Comparison of ENCODE assay signal across 8 cellular contexts in the genomic region with DNA sequence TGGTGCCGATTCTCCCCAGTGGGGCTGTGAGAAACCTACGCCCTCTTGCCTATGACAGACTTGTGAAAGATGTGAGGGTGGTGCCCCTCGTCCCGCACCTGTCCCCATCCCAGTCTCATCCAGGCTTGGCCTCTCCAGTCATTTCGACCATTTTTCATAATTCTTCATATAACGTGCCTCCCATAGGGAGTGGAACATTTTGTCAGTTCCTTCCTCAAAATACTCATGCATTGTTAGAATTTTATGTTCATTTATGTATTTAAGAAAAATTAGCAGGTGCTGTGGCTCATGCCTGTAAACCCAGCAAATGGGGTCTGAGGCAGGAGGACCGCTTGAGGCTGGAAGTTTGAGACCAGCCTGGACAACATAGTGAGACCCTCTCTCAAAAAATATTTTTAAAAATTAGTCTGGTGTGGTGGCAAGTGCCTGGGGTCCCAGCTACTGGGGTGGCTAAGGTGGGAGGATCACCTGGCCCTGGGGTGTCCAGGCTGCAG. TPM values are rescaled to one million over a fixed set of nuclear protein-coding genes. Genes with fewer than 3 reads are reported as not detected.
DNase-seq lines count a peak whose midpoint lies in the region; ATAC-seq and TF ChIP-seq lines count a peak whose summit lies in the region.

No MANE protein-coding gene starts in this region.

- peaks cover 21% of the 10 kb centered on the region for H3K4me1 Mint-ChIP-seq in CD8-positive, alpha-beta T cell (ENCODE audit: low read depth)

- H3K27me3 Mint-ChIP-seq in CD8-positive, alpha-beta T cell (ENCODE audit: low read depth): no peaks in the 10 kb centered on the region

- no peaks in the 10 kb centered on the region for H4K20me1 ChIP-seq in MM.1S (ENCODE audit: insufficient read depth, low read length)

- H2AK5ac ChIP-seq in trophoblast cell (ENCODE audit: low read length): no peak overlapping the region

- H3K36me3 Mint-ChIP-seq in CD8-positive, alpha-beta T cell: peaks cover 27% of the 10 kb centered on the region

- no peaks in the 10 kb centered on the region for H3K9me3 ChIP-seq in CD8-positive, alpha-beta T cell (ENCODE audit: low read length)
- no peaks in the 10 kb centered on the region for H3K9me3 ChIP-seq in MM.1S (replicated peaks; ENCODE audit: insufficient read depth, low read length)
- no peaks in the 10 kb centered on the region for H3K9me3 ChIP-seq in effector memory CD4-positive, alpha-beta T cell (ENCODE audit: control insufficient read depth, low read length)
- H3K9me3 ChIP-seq in trophoblast cell (ENCODE audit: insufficient read depth, low read depth, low read length): peaks cover 5% of the 10 kb centered on the region

- H2BK120ac ChIP-seq in trophoblast cell (ENCODE audit: insufficient read depth, low read length, poor library complexity): no peak overlapping the region

- TF ChIP-seq POLR2A in GM18505 (IDR thresholded peaks at IDR 0.05; ENCODE audit: borderline replicate concordance, extremely low read depth, insufficient read depth, insufficient read length): no peak

- peak overlapping the region; percentile 59 for H3K18ac ChIP-seq in trophoblast cell (ENCODE audit: low read length)

- TF ChIP-seq CTCF in CD8-positive, alpha-beta T cell (IDR thresholded peaks at IDR 0.05): no peak
- TF ChIP-seq CTCF in MM.1S (IDR thresholded peaks at IDR 0.05; ENCODE audit: low read length): no peak

- no peaks in the 10 kb centered on the region for H3K9me2 ChIP-seq in MM.1S (replicated peaks; ENCODE audit: insufficient read depth, low read length)

- H3K9ac ChIP-seq in MM.1S (ENCODE audit: low read length) (no peak overlapping the region), trophoblast cell (ENCODE audit: low read length) (no peak overlapping the region)

- peaks cover 4% of the 10 kb centered on the region for H3K4me1 ChIP-seq in CD8-positive, alpha-beta T cell (ENCODE audit: insufficient read depth, low read length)
- H3K4me1 ChIP-seq in MM.1S (ENCODE audit: low read length) (peaks cover 5% of the 10 kb centered on the region), trophoblast cell (ENCODE audit: control insufficient read depth in 1 of 2, insufficient read depth in 2 of 2, low read length in 2 of 2) (peaks cover 0 to 3% of the 10 kb centered on the region in 2 experiments)
- H3K4me1 ChIP-seq in effector memory CD4-positive, alpha-beta T cell (ENCODE audit: control insufficient read depth, insufficient read depth, low read length, poor library complexity, severe bottlenecking): peaks cover 6% of the 10 kb centered on the region

- H4K8ac ChIP-seq in trophoblast cell (ENCODE audit: low read depth, low read length): peak overlapping the region; percentile 96

- ATAC-seq in CD8-positive, alpha-beta T cell: no peak
- ATAC-seq in GM18505 (IDR thresholded peaks at IDR 0.05; ENCODE audit: unreplicated experiment) (no peak), GM18861 (IDR thresholded peaks at IDR 0.05; ENCODE audit: unreplicated experiment) (no peak), HG03457 (IDR thresholded peaks at IDR 0.05; ENCODE audit: unreplicated experiment) (no peak), GM19351 (IDR thresholded peaks at IDR 0.05; ENCODE audit: unreplicated experiment) (no peak)

- H2AFZ ChIP-seq in MM.1S (ENCODE audit: low read length) (peak overlapping the region; percentile 89), trophoblast cell (ENCODE audit: insufficient read depth, low read length, poor library complexity) (peak overlapping the region; percentile 56)

- H3K4ac ChIP-seq in trophoblast cell (ENCODE audit: low read depth, low read length): no peak overlapping the region

- H2BK5ac ChIP-seq in trophoblast cell (ENCODE audit: low read depth, low read length, poor library complexity): no peak overlapping the region

- no peak overlapping the region for H4K12ac ChIP-seq in trophoblast cell (ENCODE audit: low read depth, low read length)

- H3K79me2 ChIP-seq in MM.1S (ENCODE audit: low read length) (peaks cover 26% of the 10 kb centered on the region), trophoblast cell (ENCODE audit: control insufficient read depth, insufficient read depth, low read length, poor library complexity) (peaks cover 3% of the 10 kb centered on the region)

- H3K4me3 ChIP-seq in CD8-positive, alpha-beta T cell (ENCODE audit: low read depth, low read length): peak overlapping the region; percentile 1
- H3K4me3 ChIP-seq in MM.1S (ENCODE audit: low read length) (peak overlapping the region; percentile 96; the same call in 1 of the 2 replicates), trophoblast cell (ENCODE audit: low read depth, low read length) (peak overlapping the region; percentile 42)
- no peak overlapping the region for H3K4me3 ChIP-seq in effector memory CD4-positive, alpha-beta T cell (ENCODE audit: insufficient read depth, low read depth, low read length, poor library complexity, severe bottlenecking)

- H2BK12ac ChIP-seq in trophoblast cell (ENCODE audit: low read length): peak overlapping the region; percentile 20

- no peaks in the 10 kb centered on the region for H3K79me1 ChIP-seq in trophoblast cell (ENCODE audit: low read length)

- no peaks in the 10 kb centered on the region for H3K36me3 ChIP-seq in CD8-positive, alpha-beta T cell (ENCODE audit: insufficient read depth, low read length)
- H3K36me3 ChIP-seq in MM.1S (replicated peaks; ENCODE audit: insufficient read depth, low read length): peaks cover 3% of the 10 kb centered on the region; the same call in 1 of the 2 replicates
- H3K36me3 ChIP-seq in effector memory CD4-positive, alpha-beta T cell (ENCODE audit: control insufficient read depth, insufficient read depth, low read length): peaks cover 5% of the 10 kb centered on the region
- H3K36me3 ChIP-seq in trophoblast cell (ENCODE audit: control insufficient read depth in 1 of 2, insufficient read depth in 2 of 2, low read length in 2 of 2): peaks cover 3% of the 10 kb centered on the region in 2 experiments

- CTCF ChIA-PET in CD8-positive, alpha-beta T cell (lab: Charles Lee): no interaction called here

- peak overlapping the region; percentile 30 for H3K4me2 ChIP-seq in MM.1S (ENCODE audit: low read depth, low read length)
- H3K4me2 ChIP-seq in trophoblast cell (ENCODE audit: low read length): peak overlapping the region; percentile 61

- intact Hi-C loops in CD8-positive, alpha-beta T cell (cut with DNase I, micrococcal nuclease): loop anchor here in 1 of 2 experiments (1.0 kb wide), 1 partner anchor 85 kb away; a partner anchor contains a TSS

- peaks cover 2% of the 10 kb centered on the region for H3K9me3 Mint-ChIP-seq in CD8-positive, alpha-beta T cell

- H4K91ac ChIP-seq in trophoblast cell (ENCODE audit: low read depth, low read length): peak overlapping the region; percentile 72

- no CpG with 5 or more reads among the region's 7 CpGs for WGBS in trophoblast cell (ENCODE audit: extremely low coverage, insufficient coverage, insufficient read length)

- peaks cover 8% of the 10 kb centered on the region; the same call in 1 of the 2 replicates for H3F3A ChIP-seq in MM.1S (ENCODE audit: insufficient read depth, low read length)

- peak overlapping the region; percentile 35 for H3K14ac ChIP-seq in trophoblast cell (ENCODE audit: low read length)

- POLR2A ChIA-PET in CD8-positive, alpha-beta T cell (lab: Charles Lee): no interaction called here

- no peaks in the 10 kb centered on the region for H3K27me3 ChIP-seq in CD8-positive, alpha-beta T cell (ENCODE audit: insufficient read depth, low read length)
- H3K27me3 ChIP-seq in MM.1S (replicated peaks; ENCODE audit: insufficient read depth, low read length) (no peaks in the 10 kb centered on the region), trophoblast cell (ENCODE audit: insufficient read depth, low read length) (no peaks in the 10 kb centered on the region)
- no peaks in the 10 kb centered on the region for H3K27me3 ChIP-seq in effector memory CD4-positive, alpha-beta T cell (replicated peaks; ENCODE audit: control insufficient read depth, insufficient read depth, low read length, poor library complexity, severe bottlenecking)

- no peak for DNase-seq in CD8-positive, alpha-beta T cell
- DNase-seq in MM.1S: no peak
- no peak for DNase-seq in effector memory CD4-positive, alpha-beta T cell
- DNase-seq in trophoblast cell: no peak

- H3K4me3 Mint-ChIP-seq in CD8-positive, alpha-beta T cell: peak overlapping the region; percentile 94

- H3K27ac Mint-ChIP-seq in CD8-positive, alpha-beta T cell: peak overlapping the region; percentile 96

- H3K27ac ChIP-seq in CD8-positive, alpha-beta T cell (ENCODE audit: low read depth, low read length): peak overlapping the region; percentile 81
- H3K27ac ChIP-seq in MM.1S (ENCODE audit: low read length) (peak overlapping the region; percentile 50; the same call in 1 of the 2 replicates), trophoblast cell (ENCODE audit: low read depth, low read length) (no peak overlapping the region)
- H3K27ac ChIP-seq in effector memory CD4-positive, alpha-beta T cell (ENCODE audit: insufficient read depth, low read length, poor library complexity, severe bottlenecking): peak overlapping the region; percentile 55

- H3K23ac ChIP-seq in trophoblast cell (ENCODE audit: low read length): no peak overlapping the region

RNA-seq across cellular contexts. Expression of a gene that starts 0.8 kb away (rescaled TPM):
- 10 to 100 TPM; 10.7 to 12.5 TPM for total RNA-seq in CD8-positive, alpha-beta T cell
- 20.4 and 22.4 TPM in 2 replicates for polyA plus RNA-seq in trophoblast cell (2013)

RNA-seq across cellular contexts. Expression of a gene that starts 19.7 kb away (rescaled TPM):
- total RNA-seq in CD8-positive, alpha-beta T cell: not detected
- 39.9 and 46.1 TPM in 2 replicates for polyA plus RNA-seq in trophoblast cell (2013)

RNA-seq across cellular contexts. Expression of a gene that starts 42.8 kb away (rescaled TPM):
- 10 to 100 TPM; 13.4 to 15.2 TPM for total RNA-seq in CD8-positive, alpha-beta T cell
- polyA plus RNA-seq in trophoblast cell (2013): 0.62 and 0.77 TPM in 2 replicates

RNA-seq across cellular contexts. Expression of a gene that starts 44.6 kb away (rescaled TPM):
- 1 to 10 TPM; 6.1 to 7.3 TPM for total RNA-seq in CD8-positive, alpha-beta T cell
- polyA plus RNA-seq in trophoblast cell (2013): 9.3 and 10.2 TPM in 2 replicates
